In genomic region chr2:196018037-196018436, GRCh38 we compare ENCODE assay signal across 24 cellular contexts.
"Had no signal": no experiment of that assay in that cellular context is flagged by ENCODE, and none has a peak within 500 bp of the region (broad histone marks: within the 10 kb centered on the region; RNA-seq: fewer than 3 reads in every experiment).

No MANE protein-coding gene starts in this region.

- ATAC-seq: foreskin keratinocyte, gastroesophageal sphincter, heart right ventricle, left cardiac atrium, left lung, left ventricle myocardium superior, lower lobe of right lung, mucosa of descending colon had no signal

- H3K27ac ChIP-seq: coronary artery, dorsolateral prefrontal cortex, esophagus muscularis mucosa, foreskin keratinocyte, gastroesophageal sphincter, heart right ventricle, left lung, lower lobe of right lung had no signal

- DNase-seq: dermis blood vessel endothelial cell; dorsolateral prefrontal cortex; effector CD4-positive, alpha-beta T cell; effector memory CD4-positive, alpha-beta T cell; foreskin keratinocyte; glutamatergic neuron; head of caudate nucleus; heart right ventricle; hippocampal formation; left cardiac atrium; left lung; left ventricle myocardium superior; lower lobe of right lung; mesenchymal stem cell; mucosa of descending colon; naive B cell had no signal

- H3K4me3 ChIP-seq: coronary artery, dorsolateral prefrontal cortex, esophagus muscularis mucosa, gastroesophageal sphincter, heart right ventricle, left lung, lower lobe of right lung, mucosa of descending colon had no signal

- H3K9me3 ChIP-seq: esophagus muscularis mucosa, gastroesophageal sphincter, lower lobe of right lung, mucosa of descending colon had no signal

- FAIRE-seq: colon, endothelial cell of umbilical vein, frontal cortex, islet of Langerhans, keratinocyte had no signal

- H3K36me3 ChIP-seq: esophagus muscularis mucosa, gastroesophageal sphincter, heart right ventricle, left lung, lower lobe of right lung had no signal

- H3K4me1 ChIP-seq: esophagus muscularis mucosa, foreskin keratinocyte, gastroesophageal sphincter, heart right ventricle, left lung, lower lobe of right lung had no signal

- H3K27me3 ChIP-seq: dorsolateral prefrontal cortex, esophagus muscularis mucosa, foreskin keratinocyte, gastroesophageal sphincter, heart right ventricle, left lung had no signal
